In the genomic region with DNA sequence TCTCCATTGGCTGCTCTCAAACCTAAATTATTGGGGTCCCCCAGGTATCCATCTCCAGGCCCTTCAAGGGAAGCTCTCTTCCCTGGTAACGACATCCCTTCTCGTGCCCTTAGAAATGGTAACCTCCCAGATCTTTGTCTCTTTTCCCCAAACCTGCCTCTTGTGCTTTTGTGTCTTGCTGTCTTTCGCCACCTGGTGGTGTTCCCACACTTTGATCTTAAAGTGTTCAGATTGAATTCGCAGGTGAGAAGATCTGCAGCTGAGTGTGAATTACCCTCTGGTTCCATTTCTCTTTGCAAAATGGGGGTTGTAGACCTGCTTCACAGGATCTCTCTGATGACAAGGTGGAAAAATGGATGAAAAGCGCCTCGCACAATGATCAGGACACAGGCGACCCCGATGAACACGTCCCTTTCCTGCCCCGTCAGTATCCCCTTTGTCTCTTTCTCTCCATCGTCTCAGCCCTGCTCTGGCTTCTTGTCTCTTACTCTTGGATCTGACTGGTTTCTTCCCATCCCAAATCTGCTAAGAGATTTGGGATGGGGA, we compare ENCODE assay signal across 8 cellular contexts. TPM values are rescaled to one million over a fixed set of nuclear protein-coding genes. Genes with fewer than 3 reads are reported as not detected.
DNase-seq lines count a peak whose midpoint lies in the region; ATAC-seq and TF ChIP-seq lines count a peak whose summit lies in the region.

No MANE protein-coding gene starts in this region.

- H3K4me3 ChIP-seq in DND-41 (ENCODE audit: low read depth in 1 of 2, low read length in 2 of 2), result no peak overlapping the region
- H3K4me3 ChIP-seq in HUES48 (ENCODE audit: low read depth, low read length), result no peak overlapping the region
- no peak overlapping the region for H3K4me3 ChIP-seq in Peyer's patch

- ATAC-seq in DND-41 (ENCODE audit: insufficient read depth, low read depth) (peak; percentile 53; the same call in 2 of the 3 replicates), HG03135 (IDR thresholded peaks at IDR 0.05; ENCODE audit: unreplicated experiment) (no peak), HG03432 (IDR thresholded peaks at IDR 0.05; ENCODE audit: unreplicated experiment) (no peak)

- H3K9ac ChIP-seq in DND-41 (ENCODE audit: low read depth, low read length) (no peak overlapping the region), HUES48 (ENCODE audit: low read depth, low read length) (no peak overlapping the region)

- no peaks in the 10 kb centered on the region for H3K79me2 ChIP-seq in DND-41 (ENCODE audit: insufficient read depth, low read length)

- H3K4me1 ChIP-seq in DND-41 (ENCODE audit: insufficient read depth, low read length) (no peaks in the 10 kb centered on the region), HUES48 (ENCODE audit: control insufficient read depth, insufficient read depth, low read length) (no peaks in the 10 kb centered on the region; the same call in 1 of the 2 replicates), Peyer's patch (no peaks in the 10 kb centered on the region)

- H3K9me3 ChIP-seq in DND-41 (ENCODE audit: insufficient read depth, low read length, severe bottlenecking) (no peaks in the 10 kb centered on the region), HUES48 (ENCODE audit: control insufficient read depth, insufficient read depth, low read length) (no peaks in the 10 kb centered on the region), Peyer's patch (no peaks in the 10 kb centered on the region)

- H3K27me3 ChIP-seq in DND-41 (ENCODE audit: insufficient read depth, low read length, poor library complexity), result no peaks in the 10 kb centered on the region
- no peaks in the 10 kb centered on the region for H3K27me3 ChIP-seq in HUES48 (ENCODE audit: control insufficient read depth, insufficient read depth, low read length)
- H3K27me3 ChIP-seq in Peyer's patch, result no peaks in the 10 kb centered on the region

- no peak overlapping the region for H3K27ac ChIP-seq in DND-41 (ENCODE audit: low read length)
- H3K27ac ChIP-seq in HUES48 (ENCODE audit: low read depth, low read length), result peak overlapping the region; percentile 74
- no peak overlapping the region for H3K27ac ChIP-seq in Peyer's patch

- H4K20me1 ChIP-seq in DND-41 (ENCODE audit: insufficient read depth, low read length), result no peaks in the 10 kb centered on the region

- peaks cover 5% of the 10 kb centered on the region; the same call in 1 of the 2 replicates for H3K36me3 ChIP-seq in DND-41 (ENCODE audit: insufficient read depth, low read length)
- H3K36me3 ChIP-seq in HUES48 (ENCODE audit: control insufficient read depth, insufficient read depth, low read length), result no peaks in the 10 kb centered on the region
- peaks cover 0 to 30% (median 0%) of the 10 kb centered on the region in 3 donors for H3K36me3 ChIP-seq in Peyer's patch

- no peak overlapping the region for H2AFZ ChIP-seq in DND-41 (ENCODE audit: low read depth, low read length)

- peak; percentile 31 for DNase-seq in DND-41
- peak in 2 of 3 donors; percentile 50 to 81 for DNase-seq in Peyer's patch
- DNase-seq in amniotic epithelial cell (ENCODE audit: low read depth), result peak; percentile 66
- DNase-seq in inferior parietal cortex (ENCODE audit: extremely low spot score), result peak; percentile 34
- DNase-seq in stimulated activated CD8-positive, alpha-beta memory T cell treated with anti-CD3 and anti-CD28 coated beads, Interleukin-15, amount 100 ng/mL, for 1 hour (ENCODE audit: low read depth), result peak; percentile 9

- TF ChIP-seq POLR2A in Peyer's patch (IDR thresholded peaks at IDR 0.05), result no peak

- TF ChIP-seq CTCF in DND-41 (IDR thresholded peaks at IDR 0.05; ENCODE audit: borderline replicate concordance, extremely low read depth, low read length, poor library complexity, severe bottlenecking) (peak; percentile 65), Peyer's patch (IDR thresholded peaks at IDR 0.05) (peak in 4 of 6 experiments; percentile 50 to 81 (median 81))

- no peak overlapping the region for H3K4me2 ChIP-seq in DND-41 (ENCODE audit: insufficient read depth, low read length)

RNA-seq across cellular contexts. Expression of a gene that starts 53.1 kb away (rescaled TPM):
- total RNA-seq in Peyer's patch, result 10 to 100 TPM; 40.4 to 97.6 (median 69.8) TPM

Comparison
In these comparisons a context has a peak if more than half of its experiments do, and no peak if none do; other contexts are left out.
1. DNase-seq: peak in every context shown above with its lines; median percentile 66 in amniotic epithelial cell; 66 in Peyer's patch; 34 in inferior parietal cortex; 31 in DND-41; 9 in stimulated activated CD8-positive, alpha-beta memory T cell treated with anti-CD3 and anti-CD28 coated beads, Interleukin-15, amount 100 ng/mL, for 1 hour.